In the genomic region with DNA sequence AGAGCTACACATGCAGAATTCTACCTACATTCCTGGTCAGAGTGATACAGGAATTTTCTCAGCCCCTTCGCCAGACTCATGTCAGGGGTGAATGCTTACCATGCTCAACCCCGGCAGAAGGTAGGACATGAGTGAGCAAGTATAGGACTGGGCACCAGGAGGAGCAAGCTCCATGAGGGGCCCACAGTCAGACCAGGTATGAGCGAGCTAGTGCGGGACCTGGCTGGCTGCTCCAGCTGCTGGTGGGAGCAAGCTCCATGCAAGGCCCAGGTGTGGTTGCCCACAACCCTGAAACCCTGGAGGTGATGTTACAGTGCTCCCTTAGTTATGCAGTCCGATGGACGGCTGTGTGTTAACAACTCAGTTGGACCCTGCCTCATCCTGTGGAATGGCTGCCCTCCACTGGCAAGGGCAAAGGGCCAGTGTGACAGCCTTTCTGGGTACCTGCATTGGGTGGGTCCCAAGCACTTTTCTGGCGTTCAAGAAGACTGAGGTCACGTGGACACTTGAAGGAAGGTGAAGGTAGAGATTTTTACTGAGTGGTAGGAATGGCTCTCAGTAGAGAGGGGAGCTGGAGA, we compare ENCODE assay signal across 1 cellular context.
TF ChIP-seq lines count a peak whose summit lies in the region.

No MANE protein-coding gene starts in this region.

TF ChIP-seq in IMR-90, 13 proteins besides CTCF, POLR2A, EP300 and RAD21:
- TF ChIP-seq RCOR1 (IDR thresholded peaks at IDR 0.05; ENCODE audit: insufficient replicate concordance, low read length) (no peak), CHD1 (IDR thresholded peaks at IDR 0.05; ENCODE audit: low read depth, low read length) (no peak), NFE2L2 (IDR thresholded peaks at IDR 0.05; ENCODE audit: low read depth, low read length) (no peak), MXI1 (IDR thresholded peaks at IDR 0.05; ENCODE audit: borderline replicate concordance, low read depth, low read length) (no peak), MAZ (IDR thresholded peaks at IDR 0.05; ENCODE audit: borderline replicate concordance, low read depth, low read length) (no peak), MAFK (IDR thresholded peaks at IDR 0.05; ENCODE audit: low read depth, low read length) (no peak)
- TF ChIP-seq, protein P1, sequence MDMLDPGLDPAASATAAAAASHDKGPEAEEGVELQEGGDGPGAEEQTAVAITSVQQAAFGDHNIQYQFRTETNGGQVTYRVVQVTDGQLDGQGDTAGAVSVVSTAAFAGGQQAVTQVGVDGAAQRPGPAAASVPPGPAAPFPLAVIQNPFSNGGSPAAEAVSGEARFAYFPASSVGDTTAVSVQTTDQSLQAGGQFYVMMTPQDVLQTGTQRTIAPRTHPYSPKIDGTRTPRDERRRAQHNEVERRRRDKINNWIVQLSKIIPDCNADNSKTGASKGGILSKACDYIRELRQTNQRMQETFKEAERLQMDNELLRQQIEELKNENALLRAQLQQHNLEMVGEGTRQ (IDR thresholded peaks at IDR 0.05; ENCODE audit: low read depth, low read length): no peak
